ENCODE assay signal across 15 cellular contexts in the genomic region with DNA sequence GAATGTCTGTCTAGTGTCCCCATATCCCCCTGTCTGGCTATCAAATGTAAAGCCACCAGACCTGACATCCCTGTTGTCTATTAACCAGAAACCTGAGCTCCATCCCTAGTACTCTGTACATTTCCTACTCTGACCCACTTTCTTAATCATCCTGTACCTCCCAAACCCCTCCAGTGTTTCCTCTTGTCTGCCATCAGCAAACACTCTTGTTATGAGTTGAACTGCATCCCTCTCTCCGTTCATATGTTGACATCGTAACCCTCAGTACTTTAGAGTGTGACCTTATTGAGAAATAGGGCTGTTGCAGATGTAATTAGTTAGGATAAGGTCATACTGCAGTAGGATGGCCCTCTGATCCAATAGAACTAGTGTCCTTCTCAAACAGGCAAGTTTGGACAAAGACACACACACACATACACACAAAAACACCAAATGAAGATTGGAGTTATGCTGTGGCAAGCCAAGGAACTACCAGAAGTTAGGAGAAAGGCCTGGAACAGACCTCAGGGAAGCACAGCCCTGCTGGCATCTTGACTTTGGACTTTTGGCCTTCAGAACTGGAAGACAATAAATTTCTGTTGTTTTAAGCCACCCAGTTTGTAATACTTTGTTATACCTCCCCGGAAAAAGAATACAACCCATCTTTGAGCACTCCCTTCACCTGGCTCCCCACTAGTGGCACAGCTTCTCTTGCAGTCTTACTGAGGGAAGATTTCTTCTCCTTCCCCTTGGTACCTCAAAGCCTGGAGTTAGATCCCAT.
"Had no signal": no experiment of that assay in that cellular context is flagged by ENCODE, and none has a peak within 500 bp of the region (broad histone marks: within the 10 kb centered on the region; RNA-seq: fewer than 3 reads in every experiment).

No MANE protein-coding gene starts in this region.

- H3K36me3 ChIP-seq: brain microvascular endothelial cell, ovary, stomach, uterus had no signal

- H3K9me3 ChIP-seq: ovary, stomach, uterus had no signal

- H3K4me3 ChIP-seq: ovary, stomach, uterus had no signal

- H3K27ac Mint-ChIP-seq: activated naive CD8-positive, alpha-beta T cell; nephron progenitor cell had no signal

- H3K27me3 Mint-ChIP-seq: activated naive CD8-positive, alpha-beta T cell had no signal

- DNase-seq: activated effector memory CD4-positive, alpha-beta T cell treated with Interleukin-2 at 50 U/mL for 16 hours; amygdala; brain microvascular endothelial cell; hypothalamus; mammary epithelial cell; nephron progenitor cell; ovary; stimulated activated CD4-positive, alpha-beta T cell treated with anti-CD3 and anti-CD28 coated beads, Interleukin-4, amount 100 ng/mL, for 1 hour; stimulated activated CD8-positive, alpha-beta memory T cell treated with anti-CD3 and anti-CD28 coated beads, Interleukin-4, amount 100 ng/mL, for 48 hours; stomach; T1000; uterus had no signal

- H3K4me1 ChIP-seq: stomach, uterus had no signal

- H3K4me3 Mint-ChIP-seq: activated naive CD8-positive, alpha-beta T cell; nephron progenitor cell had no signal

- H3K27ac ChIP-seq: brain microvascular endothelial cell, ovary, stomach, uterus, VCaP had no signal

- H3K27me3 ChIP-seq: brain microvascular endothelial cell, ovary, stomach, uterus had no signal

- ATAC-seq: esophagus mucosa had no signal

- H3K36me3 Mint-ChIP-seq: activated naive CD8-positive, alpha-beta T cell had no signal

- H3K9me3 Mint-ChIP-seq: nephron progenitor cell had no signal
